ENCODE assay signal across 3 cellular contexts in the genomic region with DNA sequence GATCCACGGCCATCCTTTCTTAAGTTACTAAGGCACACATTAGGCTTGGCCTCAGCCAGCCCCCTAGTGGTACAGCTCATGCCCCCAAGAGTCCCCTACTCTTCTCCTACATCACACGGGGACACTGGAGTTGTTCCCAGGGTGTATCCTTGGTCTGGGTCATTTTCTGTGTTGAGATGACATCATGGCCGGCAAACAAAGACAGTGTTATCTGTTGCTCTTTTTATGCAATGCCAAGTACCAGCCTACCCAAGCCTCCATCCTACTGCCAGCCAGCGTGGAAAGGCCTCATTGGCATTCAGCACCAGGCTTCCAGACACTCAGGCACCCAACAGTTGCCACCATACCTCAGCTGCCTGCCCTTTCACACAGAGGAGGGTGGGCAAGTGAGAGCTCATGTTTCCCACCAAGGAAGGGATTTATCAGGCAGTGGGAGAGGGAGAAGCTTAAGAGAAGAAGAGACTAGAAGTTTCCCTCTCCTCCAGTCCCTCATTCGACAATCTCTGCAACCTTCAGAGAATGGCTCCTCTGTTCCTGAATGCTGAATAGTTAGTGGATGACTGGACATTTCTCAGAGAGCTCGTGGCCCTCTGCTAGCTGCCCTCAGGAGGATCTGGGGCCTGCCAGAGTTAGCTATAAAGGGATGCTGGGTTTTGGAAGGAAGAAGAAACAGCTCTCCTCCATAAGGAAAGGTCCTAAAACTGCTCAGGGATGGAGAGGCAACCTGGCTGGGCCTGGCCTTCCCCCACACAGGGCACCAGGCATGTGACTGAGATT.
TF ChIP-seq lines count a peak whose summit lies in the region.

No MANE protein-coding gene starts in this region.

TF ChIP-seq in SK-N-SH, 30 proteins besides CTCF, POLR2A, EP300 and RAD21:
- TF ChIP-seq, protein P1, sequence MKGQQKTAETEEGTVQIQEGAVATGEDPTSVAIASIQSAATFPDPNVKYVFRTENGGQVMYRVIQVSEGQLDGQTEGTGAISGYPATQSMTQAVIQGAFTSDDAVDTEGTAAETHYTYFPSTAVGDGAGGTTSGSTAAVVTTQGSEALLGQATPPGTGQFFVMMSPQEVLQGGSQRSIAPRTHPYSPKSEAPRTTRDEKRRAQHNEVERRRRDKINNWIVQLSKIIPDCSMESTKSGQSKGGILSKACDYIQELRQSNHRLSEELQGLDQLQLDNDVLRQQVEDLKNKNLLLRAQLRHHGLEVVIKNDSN (IDR thresholded peaks at IDR 0.05; ENCODE audit: borderline replicate concordance, low read depth): no peak
- TF ChIP-seq USF2 (IDR thresholded peaks at IDR 0.05; ENCODE audit: borderline replicate concordance, low read depth, low read length) (no peak), FOXJ3 (CRISPR knock-in tag; IDR thresholded peaks at IDR 0.05) (no peak), GATA2 (CRISPR knock-in tag; IDR thresholded peaks at IDR 0.05) (no peak), TEAD4 (IDR thresholded peaks at IDR 0.05; ENCODE audit: borderline replicate concordance, insufficient read depth) (no peak), CHD2 (IDR thresholded peaks at IDR 0.05; ENCODE audit: low read length, partially characterized antibody) (no peak), RCOR1 (IDR thresholded peaks at IDR 0.05; ENCODE audit: low read length) (no peak), PBX3 (IDR thresholded peaks at IDR 0.05) (no peak), SIN3A (IDR thresholded peaks at IDR 0.05; ENCODE audit: borderline replicate concordance, low read depth, low read length) (no peak)
- TF ChIP-seq, protein P2, sequence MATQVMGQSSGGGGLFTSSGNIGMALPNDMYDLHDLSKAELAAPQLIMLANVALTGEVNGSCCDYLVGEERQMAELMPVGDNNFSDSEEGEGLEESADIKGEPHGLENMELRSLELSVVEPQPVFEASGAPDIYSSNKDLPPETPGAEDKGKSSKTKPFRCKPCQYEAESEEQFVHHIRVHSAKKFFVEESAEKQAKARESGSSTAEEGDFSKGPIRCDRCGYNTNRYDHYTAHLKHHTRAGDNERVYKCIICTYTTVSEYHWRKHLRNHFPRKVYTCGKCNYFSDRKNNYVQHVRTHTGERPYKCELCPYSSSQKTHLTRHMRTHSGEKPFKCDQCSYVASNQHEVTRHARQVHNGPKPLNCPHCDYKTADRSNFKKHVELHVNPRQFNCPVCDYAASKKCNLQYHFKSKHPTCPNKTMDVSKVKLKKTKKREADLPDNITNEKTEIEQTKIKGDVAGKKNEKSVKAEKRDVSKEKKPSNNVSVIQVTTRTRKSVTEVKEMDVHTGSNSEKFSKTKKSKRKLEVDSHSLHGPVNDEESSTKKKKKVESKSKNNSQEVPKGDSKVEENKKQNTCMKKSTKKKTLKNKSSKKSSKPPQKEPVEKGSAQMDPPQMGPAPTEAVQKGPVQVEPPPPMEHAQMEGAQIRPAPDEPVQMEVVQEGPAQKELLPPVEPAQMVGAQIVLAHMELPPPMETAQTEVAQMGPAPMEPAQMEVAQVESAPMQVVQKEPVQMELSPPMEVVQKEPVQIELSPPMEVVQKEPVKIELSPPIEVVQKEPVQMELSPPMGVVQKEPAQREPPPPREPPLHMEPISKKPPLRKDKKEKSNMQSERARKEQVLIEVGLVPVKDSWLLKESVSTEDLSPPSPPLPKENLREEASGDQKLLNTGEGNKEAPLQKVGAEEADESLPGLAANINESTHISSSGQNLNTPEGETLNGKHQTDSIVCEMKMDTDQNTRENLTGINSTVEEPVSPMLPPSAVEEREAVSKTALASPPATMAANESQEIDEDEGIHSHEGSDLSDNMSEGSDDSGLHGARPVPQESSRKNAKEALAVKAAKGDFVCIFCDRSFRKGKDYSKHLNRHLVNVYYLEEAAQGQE (IDR thresholded peaks at IDR 0.05; ENCODE audit: low read depth, low read length): no peak

TF ChIP-seq in SK-N-SH treated with all-trans-retinoic acid at 6 μM for 48 hours, 23 proteins besides CTCF, POLR2A, EP300 and RAD21 (continued from another document):
- TF ChIP-seq, protein P3, sequence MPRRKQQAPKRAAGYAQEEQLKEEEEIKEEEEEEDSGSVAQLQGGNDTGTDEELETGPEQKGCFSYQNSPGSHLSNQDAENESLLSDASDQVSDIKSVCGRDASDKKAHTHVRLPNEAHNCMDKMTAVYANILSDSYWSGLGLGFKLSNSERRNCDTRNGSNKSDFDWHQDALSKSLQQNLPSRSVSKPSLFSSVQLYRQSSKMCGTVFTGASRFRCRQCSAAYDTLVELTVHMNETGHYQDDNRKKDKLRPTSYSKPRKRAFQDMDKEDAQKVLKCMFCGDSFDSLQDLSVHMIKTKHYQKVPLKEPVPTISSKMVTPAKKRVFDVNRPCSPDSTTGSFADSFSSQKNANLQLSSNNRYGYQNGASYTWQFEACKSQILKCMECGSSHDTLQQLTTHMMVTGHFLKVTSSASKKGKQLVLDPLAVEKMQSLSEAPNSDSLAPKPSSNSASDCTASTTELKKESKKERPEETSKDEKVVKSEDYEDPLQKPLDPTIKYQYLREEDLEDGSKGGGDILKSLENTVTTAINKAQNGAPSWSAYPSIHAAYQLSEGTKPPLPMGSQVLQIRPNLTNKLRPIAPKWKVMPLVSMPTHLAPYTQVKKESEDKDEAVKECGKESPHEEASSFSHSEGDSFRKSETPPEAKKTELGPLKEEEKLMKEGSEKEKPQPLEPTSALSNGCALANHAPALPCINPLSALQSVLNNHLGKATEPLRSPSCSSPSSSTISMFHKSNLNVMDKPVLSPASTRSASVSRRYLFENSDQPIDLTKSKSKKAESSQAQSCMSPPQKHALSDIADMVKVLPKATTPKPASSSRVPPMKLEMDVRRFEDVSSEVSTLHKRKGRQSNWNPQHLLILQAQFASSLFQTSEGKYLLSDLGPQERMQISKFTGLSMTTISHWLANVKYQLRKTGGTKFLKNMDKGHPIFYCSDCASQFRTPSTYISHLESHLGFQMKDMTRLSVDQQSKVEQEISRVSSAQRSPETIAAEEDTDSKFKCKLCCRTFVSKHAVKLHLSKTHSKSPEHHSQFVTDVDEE (CRISPR knock-in tag; IDR thresholded peaks at IDR 0.05): no peak
- TF ChIP-seq CSRNP3 (CRISPR knock-in tag; IDR thresholded peaks at IDR 0.05) (no peak), ESRRG (CRISPR knock-in tag; IDR thresholded peaks at IDR 0.05) (no peak), ISL1 (CRISPR knock-in tag; IDR thresholded peaks at IDR 0.05) (no peak), BACH2 (CRISPR knock-in tag; IDR thresholded peaks at IDR 0.05; ENCODE audit: borderline replicate concordance) (no peak), ZC3H10 (CRISPR knock-in tag; IDR thresholded peaks at IDR 0.05) (no peak)
- TF ChIP-seq, protein P4, sequence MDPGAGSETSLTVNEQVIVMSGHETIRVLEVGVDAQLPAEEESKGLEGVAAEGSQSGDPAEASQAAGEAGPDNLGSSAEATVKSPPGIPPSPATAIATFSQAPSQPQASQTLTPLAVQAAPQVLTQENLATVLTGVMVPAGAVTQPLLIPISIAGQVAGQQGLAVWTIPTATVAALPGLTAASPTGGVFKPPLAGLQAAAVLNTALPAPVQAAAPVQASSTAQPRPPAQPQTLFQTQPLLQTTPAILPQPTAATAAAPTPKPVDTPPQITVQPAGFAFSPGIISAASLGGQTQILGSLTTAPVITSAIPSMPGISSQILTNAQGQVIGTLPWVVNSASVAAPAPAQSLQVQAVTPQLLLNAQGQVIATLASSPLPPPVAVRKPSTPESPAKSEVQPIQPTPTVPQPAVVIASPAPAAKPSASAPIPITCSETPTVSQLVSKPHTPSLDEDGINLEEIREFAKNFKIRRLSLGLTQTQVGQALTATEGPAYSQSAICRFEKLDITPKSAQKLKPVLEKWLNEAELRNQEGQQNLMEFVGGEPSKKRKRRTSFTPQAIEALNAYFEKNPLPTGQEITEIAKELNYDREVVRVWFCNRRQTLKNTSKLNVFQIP (CRISPR knock-in tag; IDR thresholded peaks at IDR 0.05; ENCODE audit: borderline replicate concordance, low read depth): no peak

TF ChIP-seq in WTC11, 78 proteins besides CTCF, POLR2A, EP300 and RAD21 (continued from another document):
- TF ChIP-seq ARID4B (CRISPR knock-in tag; IDR thresholded peaks at IDR 0.05; ENCODE audit: borderline replicate concordance): no peak
- TF ChIP-seq ZNF317 (CRISPR knock-in tag; IDR thresholded peaks at IDR 0.05; ENCODE audit: borderline replicate concordance, low read depth): no peak
- TF ChIP-seq, protein P5, sequence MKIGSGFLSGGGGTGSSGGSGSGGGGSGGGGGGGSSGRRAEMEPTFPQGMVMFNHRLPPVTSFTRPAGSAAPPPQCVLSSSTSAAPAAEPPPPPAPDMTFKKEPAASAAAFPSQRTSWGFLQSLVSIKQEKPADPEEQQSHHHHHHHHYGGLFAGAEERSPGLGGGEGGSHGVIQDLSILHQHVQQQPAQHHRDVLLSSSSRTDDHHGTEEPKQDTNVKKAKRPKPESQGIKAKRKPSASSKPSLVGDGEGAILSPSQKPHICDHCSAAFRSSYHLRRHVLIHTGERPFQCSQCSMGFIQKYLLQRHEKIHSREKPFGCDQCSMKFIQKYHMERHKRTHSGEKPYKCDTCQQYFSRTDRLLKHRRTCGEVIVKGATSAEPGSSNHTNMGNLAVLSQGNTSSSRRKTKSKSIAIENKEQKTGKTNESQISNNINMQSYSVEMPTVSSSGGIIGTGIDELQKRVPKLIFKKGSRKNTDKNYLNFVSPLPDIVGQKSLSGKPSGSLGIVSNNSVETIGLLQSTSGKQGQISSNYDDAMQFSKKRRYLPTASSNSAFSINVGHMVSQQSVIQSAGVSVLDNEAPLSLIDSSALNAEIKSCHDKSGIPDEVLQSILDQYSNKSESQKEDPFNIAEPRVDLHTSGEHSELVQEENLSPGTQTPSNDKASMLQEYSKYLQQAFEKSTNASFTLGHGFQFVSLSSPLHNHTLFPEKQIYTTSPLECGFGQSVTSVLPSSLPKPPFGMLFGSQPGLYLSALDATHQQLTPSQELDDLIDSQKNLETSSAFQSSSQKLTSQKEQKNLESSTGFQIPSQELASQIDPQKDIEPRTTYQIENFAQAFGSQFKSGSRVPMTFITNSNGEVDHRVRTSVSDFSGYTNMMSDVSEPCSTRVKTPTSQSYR (CRISPR knock-in tag; IDR thresholded peaks at IDR 0.05): no peak
- no peak for TF ChIP-seq FOXK1 (CRISPR knock-in tag; IDR thresholded peaks at IDR 0.05)
- no peak for TF ChIP-seq TEAD1 (CRISPR knock-in tag; IDR thresholded peaks at IDR 0.05)
- TF ChIP-seq HMGA2 (CRISPR knock-in tag; IDR thresholded peaks at IDR 0.05): no peak
- TF ChIP-seq SP1 (CRISPR knock-in tag; conservative IDR thresholded peaks at IDR 0.05): no peak
